In genomic region chr2:179272406-179273192, GRCh38 we compare ENCODE assay signal across 1 cellular context.
TF ChIP-seq lines count a peak whose summit lies in the region.

No MANE protein-coding gene starts in this region.

TF ChIP-seq in HepG2, 621 proteins besides CTCF, POLR2A, EP300 and RAD21 (continued from another document and continues in another):
- TF ChIP-seq RNF219 (CRISPR knock-in tag; IDR thresholded peaks at IDR 0.05) = 0 out of 2 replicates have a peak, but pooled peaks have one; percentile 29
- no peak for TF ChIP-seq ZNF512B (CRISPR knock-in tag; IDR thresholded peaks at IDR 0.05; ENCODE audit: borderline replicate concordance)
- no peak for TF ChIP-seq ZNF687 (CRISPR knock-in tag; IDR thresholded peaks at IDR 0.05)
- 0 out of 2 replicates have a peak, but pooled peaks have one; percentile 9 for TF ChIP-seq NKX3-1 (CRISPR knock-in tag; IDR thresholded peaks at IDR 0.05)
- TF ChIP-seq HNF1A (IDR thresholded peaks at IDR 0.05; ENCODE audit: low read depth) = peak; percentile 53; the same call in 1 of the 2 replicates
- peak; percentile 53; the same call in 1 of the 2 replicates for TF ChIP-seq HNF1A (CRISPR knock-in tag; IDR thresholded peaks at IDR 0.05; ENCODE audit: borderline replicate concordance)
- peak; percentile 67; the same call in 1 of the 2 replicates for TF ChIP-seq SP5 (CRISPR knock-in tag; IDR thresholded peaks at IDR 0.05; ENCODE audit: borderline replicate concordance, low read depth)
- no peak for TF ChIP-seq ATM (IDR thresholded peaks at IDR 0.05; ENCODE audit: borderline replicate concordance)
- TF ChIP-seq ZNF446 (CRISPR knock-in tag; IDR thresholded peaks at IDR 0.05) = no peak
- TF ChIP-seq AHR (CRISPR knock-in tag; IDR thresholded peaks at IDR 0.05) = no peak
- no peak for TF ChIP-seq PRDM10 (CRISPR knock-in tag; IDR thresholded peaks at IDR 0.05; ENCODE audit: low read depth)
- TF ChIP-seq CAMTA2 (CRISPR knock-in tag; IDR thresholded peaks at IDR 0.05; ENCODE audit: borderline replicate concordance) = no peak
- peak; percentile 94; the same call in 1 of the 2 replicates for TF ChIP-seq AHDC1 (CRISPR knock-in tag; IDR thresholded peaks at IDR 0.05; ENCODE audit: borderline replicate concordance)
- TF ChIP-seq TBX2 (CRISPR knock-in tag; IDR thresholded peaks at IDR 0.05; ENCODE audit: borderline replicate concordance) = peak; percentile 77
- peak; percentile 56; the same call in 1 of the 2 replicates for TF ChIP-seq NR2F6 (IDR thresholded peaks at IDR 0.05)
- peak; percentile 74; the same call in 1 of the 2 replicates for TF ChIP-seq NR2F6 (CRISPR knock-in tag; IDR thresholded peaks at IDR 0.05)
- no peak for TF ChIP-seq ZBTB10 (CRISPR knock-in tag; IDR thresholded peaks at IDR 0.05; ENCODE audit: borderline replicate concordance)
- TF ChIP-seq ZSCAN30 (CRISPR knock-in tag; IDR thresholded peaks at IDR 0.05) = no peak
- TF ChIP-seq SMARCE1 (IDR thresholded peaks at IDR 0.05; ENCODE audit: borderline replicate concordance) = peak; percentile 37; the same call in 1 of the 2 replicates
- TF ChIP-seq NONO (IDR thresholded peaks at IDR 0.05) = no peak
- 0 out of 2 replicates have a peak, but pooled peaks have one; percentile 23 for TF ChIP-seq NONO (CRISPR knock-in tag; conservative IDR thresholded peaks at IDR 0.05)
- no peak for TF ChIP-seq KDM5A (IDR thresholded peaks at IDR 0.05; ENCODE audit: borderline replicate concordance, low read length)
- no peak for TF ChIP-seq ZNF776 (CRISPR knock-in tag; IDR thresholded peaks at IDR 0.05)
- TF ChIP-seq PPARG (CRISPR knock-in tag; conservative IDR thresholded peaks at IDR 0.05) = peak; percentile 92
- no peak for TF ChIP-seq ZNF709 (CRISPR knock-in tag; IDR thresholded peaks at IDR 0.05)
- TF ChIP-seq FOXK1 (CRISPR knock-in tag; IDR thresholded peaks at IDR 0.05; ENCODE audit: borderline replicate concordance, low read depth) = peak; percentile 74
- peak; percentile 95 for TF ChIP-seq ISL2 (CRISPR knock-in tag; IDR thresholded peaks at IDR 0.05)
